In the genomic region with DNA sequence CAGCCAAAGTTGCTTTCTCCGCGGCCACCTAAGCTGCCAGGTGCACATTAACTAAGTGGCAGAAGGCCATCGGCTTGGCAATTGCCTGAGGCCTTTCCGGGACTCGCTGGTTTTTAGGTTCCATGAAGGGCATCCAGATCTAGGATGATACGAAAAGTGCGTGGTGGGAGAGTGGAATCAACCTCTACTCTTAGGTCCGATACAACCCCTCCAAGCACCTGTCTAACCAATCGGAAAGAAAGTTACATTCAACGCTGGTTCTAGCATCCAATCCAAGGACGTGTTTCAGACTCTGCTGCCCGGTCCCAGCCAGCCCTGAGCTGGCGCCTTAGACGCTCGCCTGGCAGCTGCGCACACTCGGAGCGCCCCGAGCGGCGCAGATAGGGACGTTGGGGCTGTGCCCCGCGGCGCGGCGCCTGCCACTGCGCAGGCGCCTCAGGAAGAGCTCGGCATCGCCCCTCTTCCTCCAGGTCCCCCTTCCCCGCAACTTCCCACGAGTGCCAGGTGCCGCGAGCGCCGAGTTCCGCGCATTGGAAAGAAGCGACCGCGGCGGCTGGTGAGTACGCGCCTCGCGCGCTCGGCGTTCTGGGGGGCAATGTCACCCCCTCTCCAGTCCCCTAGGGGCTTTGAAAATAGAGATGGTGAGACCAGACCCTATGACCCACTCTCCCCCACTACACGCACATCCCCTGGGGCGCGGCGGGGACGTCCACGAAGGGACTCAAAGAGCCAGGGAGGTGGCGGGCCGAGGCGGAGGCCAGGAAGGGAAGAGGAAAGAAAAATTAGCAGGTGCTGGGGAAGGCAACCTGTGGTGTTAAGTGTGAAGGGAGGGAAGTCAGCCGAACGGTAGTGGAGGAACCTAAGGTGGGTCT, we compare ENCODE assay signal across 8 cellular contexts.
DNase-seq lines count a peak whose midpoint lies in the region; ATAC-seq and TF ChIP-seq lines count a peak whose summit lies in the region.

A gene with protein sequence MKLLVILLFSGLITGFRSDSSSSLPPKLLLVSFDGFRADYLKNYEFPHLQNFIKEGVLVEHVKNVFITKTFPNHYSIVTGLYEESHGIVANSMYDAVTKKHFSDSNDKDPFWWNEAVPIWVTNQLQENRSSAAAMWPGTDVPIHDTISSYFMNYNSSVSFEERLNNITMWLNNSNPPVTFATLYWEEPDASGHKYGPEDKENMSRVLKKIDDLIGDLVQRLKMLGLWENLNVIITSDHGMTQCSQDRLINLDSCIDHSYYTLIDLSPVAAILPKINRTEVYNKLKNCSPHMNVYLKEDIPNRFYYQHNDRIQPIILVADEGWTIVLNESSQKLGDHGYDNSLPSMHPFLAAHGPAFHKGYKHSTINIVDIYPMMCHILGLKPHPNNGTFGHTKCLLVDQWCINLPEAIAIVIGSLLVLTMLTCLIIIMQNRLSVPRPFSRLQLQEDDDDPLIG (plus strand): TSS at position 356 of the 872 bp plus-strand sequence. CDS start 9,595 bp downstream, outside the sequence.

- DNase-seq in Ammon's horn (ENCODE audit: low spot score) (peak; percentile 96), NCI-H69 (lab: John Stamatoyannopoulos, UW) (peak; percentile 98), medulla oblongata (ENCODE audit: extremely low spot score) (peak; percentile 98)
- DNase-seq in activated CD8-positive, alpha-beta memory T cell treated with anti-CD3 and anti-CD28 coated beads for 1 hour (ENCODE audit: extremely low read depth in 1 of 2, low read depth in 1 of 2): peak; percentile 74 to 81
- DNase-seq in effector memory CD4-positive, alpha-beta T cell: peak; percentile 82 to 88 (median 85)
- peak; percentile 73 to 84 (median 78) for DNase-seq in stimulated activated CD4-positive, alpha-beta T cell treated with anti-CD3 and anti-CD28 coated beads, TNF-alpha, amount 100 ng/mL, for 48 hours (ENCODE audit: low read depth in 3 of 3)

- no peaks in the 10 kb centered on the region for H3K9me3 ChIP-seq in effector memory CD4-positive, alpha-beta T cell (ENCODE audit: control insufficient read depth, low read length)

- H3K27me3 ChIP-seq in effector memory CD4-positive, alpha-beta T cell (replicated peaks; ENCODE audit: control insufficient read depth, insufficient read depth, low read length, poor library complexity, severe bottlenecking): no peaks in the 10 kb centered on the region

- H3K27ac ChIP-seq in effector memory CD4-positive, alpha-beta T cell (ENCODE audit: insufficient read depth, low read length, poor library complexity, severe bottlenecking): peak within 1 kb of the TSS; percentile 67

- ATAC-seq in HG03442 (IDR thresholded peaks at IDR 0.05; ENCODE audit: unreplicated experiment): peak; percentile 96

- no peaks in the 10 kb centered on the region for H3K36me3 ChIP-seq in effector memory CD4-positive, alpha-beta T cell (ENCODE audit: control insufficient read depth, insufficient read depth, low read length)

- TF ChIP-seq POLR2A in GM19193 (IDR thresholded peaks at IDR 0.05; ENCODE audit: extremely low read depth, insufficient read depth, insufficient read length): peak; percentile 65

- H3K4me3 ChIP-seq in effector memory CD4-positive, alpha-beta T cell (ENCODE audit: insufficient read depth, low read depth, low read length, poor library complexity, severe bottlenecking): peak within 1 kb of the TSS; percentile 79

- peaks cover 7% of the 10 kb centered on the region for H3K4me1 ChIP-seq in effector memory CD4-positive, alpha-beta T cell (ENCODE audit: control insufficient read depth, insufficient read depth, low read length, poor library complexity, severe bottlenecking)

Comparison
In these comparisons a context has a peak if more than half of its experiments do, and no peak if none do; other contexts are left out.
1. Peak in every context shown above with its lines: DNase-seq, ATAC-seq, H3K4me3 ChIP-seq and H3K27ac ChIP-seq.